18 cellular contexts compared by ENCODE assay signal in the genomic region with DNA sequence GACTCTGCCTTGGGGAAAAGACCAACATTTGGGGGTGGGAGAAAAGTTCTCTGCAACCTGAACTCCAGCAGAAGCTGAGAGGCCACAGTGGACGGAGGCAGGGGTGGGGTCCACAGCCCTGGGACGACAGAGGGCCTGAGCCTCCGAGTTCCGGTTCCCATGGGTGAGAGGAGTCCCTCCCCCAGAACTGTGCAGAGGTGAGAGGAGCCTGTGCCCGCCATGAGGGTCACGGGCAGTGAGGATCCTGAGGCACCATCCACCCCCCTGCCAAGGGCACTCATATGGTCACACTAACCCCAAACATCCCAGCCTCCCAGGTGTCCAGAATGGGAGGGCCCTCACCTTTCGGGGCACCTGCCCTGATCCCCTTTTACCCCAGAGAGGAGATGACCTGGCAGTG. TPM values are rescaled to one million over a fixed set of nuclear protein-coding genes. Genes with fewer than 3 reads are reported as not detected.
DNase-seq lines count a peak whose midpoint lies in the region; ATAC-seq and TF ChIP-seq lines count a peak whose summit lies in the region.
"Had no signal": no experiment of that assay in that cellular context is flagged by ENCODE, and none has a peak within 500 bp of the region (broad histone marks: within the 10 kb centered on the region; RNA-seq: fewer than 3 reads in every experiment).

No MANE protein-coding gene starts in this region.

- H3K4me1 ChIP-seq in mesenchymal stem cell (ENCODE audit: control insufficient read depth, insufficient read depth, low read depth, low read length) (peaks cover 52% of the 10 kb centered on the region), suprapubic skin (peaks cover 57% of the 10 kb centered on the region), esophagus squamous epithelium (peaks cover 24 to 66% (median 45%) of the 10 kb centered on the region in 3 donors)

- no peak overlapping the region for H2BK5ac ChIP-seq in mesenchymal stem cell (ENCODE audit: low read depth, low read length, poor library complexity, severe bottlenecking)

- H2AFZ ChIP-seq in mesenchymal stem cell (ENCODE audit: low read depth, low read length), result no peak overlapping the region

- no peak overlapping the region for H3K27ac ChIP-seq in mesenchymal stem cell (ENCODE audit: low read length, poor library complexity, severe bottlenecking)
- H3K27ac ChIP-seq in suprapubic skin, result peak overlapping the region; percentile 27
- H3K27ac ChIP-seq in esophagus squamous epithelium, result peak overlapping the region in 1 of 4 donors; percentile 5

- peaks cover 59% of the 10 kb centered on the region for H3K4me1 Mint-ChIP-seq in brain
- no peaks in the 10 kb centered on the region for H3K4me1 Mint-ChIP-seq in activated T-cell treated with anti-CD3 and anti-CD28 coated beads, Interleukin-2, amount 50 U/mL, for 72 hours (ENCODE audit: low read depth)
- H3K4me1 Mint-ChIP-seq in immature natural killer cell, result peaks cover 2 to 11% of the 10 kb centered on the region in 2 donors

- H3K27ac Mint-ChIP-seq in brain (peak overlapping the region; percentile 79 to 94 (median 88)), immature natural killer cell (no peak overlapping the region)
- no peak overlapping the region for H3K27ac Mint-ChIP-seq in activated T-cell treated with anti-CD3 and anti-CD28 coated beads, Interleukin-2, amount 50 U/mL, for 72 hours
- H3K27ac Mint-ChIP-seq: activated CD4-positive, alpha-beta T cell treated with anti-CD3 and anti-CD28 coated beads for 36 hours; activated naive CD4-positive, alpha-beta T cell treated with anti-CD3 and anti-CD28 coated beads for 36 hours; progenitor cell of endocrine pancreas; stimulated activated memory B cell treated with anti-CD40 and anti-IgM and Interleukin-4, amounts not matched to agents 10 μg/mL and 1 μg/mL and 100 μg/mL, for 72 hours; T-helper 1 cell treated with Interleukin-12 subunit alpha and Interleukin-12 subunit beta and Interleukin-4 antibody, amounts not matched to agents 30 μg/mL and 1 μg/mL, for 36 hours had no signal

- H3K9me3 Mint-ChIP-seq in brain, result no peaks in the 10 kb centered on the region
- H3K9me3 Mint-ChIP-seq in activated T-cell treated with anti-CD3 and anti-CD28 coated beads, Interleukin-2, amount 50 U/mL, for 72 hours, result no peaks in the 10 kb centered on the region
- H3K9me3 Mint-ChIP-seq in immature natural killer cell, result no peaks in the 10 kb centered on the region
- H3K9me3 Mint-ChIP-seq: activated naive CD4-positive, alpha-beta T cell treated with anti-CD3 and anti-CD28 coated beads for 36 hours; naive thymus-derived CD4-positive, alpha-beta T cell; stimulated activated memory B cell treated with anti-CD40 and anti-IgM and Interleukin-4, amounts not matched to agents 10 μg/mL and 1 μg/mL and 100 μg/mL, for 72 hours; T-helper 1 cell treated with Interleukin-12 subunit alpha and Interleukin-12 subunit beta and Interleukin-4 antibody, amounts not matched to agents 30 μg/mL and 1 μg/mL, for 36 hours had no signal

- H3K4me3 ChIP-seq in HFF-Myc (replicated peaks; ENCODE audit: low read depth, low read length) (peak overlapping the region; percentile 49), mesenchymal stem cell (ENCODE audit: insufficient read depth in 1 of 2, low read depth in 1 of 2, low read length in 2 of 2) (peak overlapping the region in 1 of 2 experiments; percentile 78), suprapubic skin (no peak overlapping the region), esophagus squamous epithelium (no peak overlapping the region)

- peak overlapping the region in 1 of 2 experiments; percentile 66 for H3K14ac ChIP-seq in mesenchymal stem cell (ENCODE audit: low read length in 2 of 2)

- H3K79me1 ChIP-seq in mesenchymal stem cell (replicated peaks; ENCODE audit: low read length, poor library complexity, severe bottlenecking), result peaks cover 26% of the 10 kb centered on the region

- H3K36me3 ChIP-seq in mesenchymal stem cell (ENCODE audit: control insufficient read depth in 1 of 2, insufficient read depth in 2 of 2, low read depth in 1 of 2, low read length in 2 of 2) (peaks cover 12 to 21% of the 10 kb centered on the region in 2 experiments), suprapubic skin (peaks cover 19% of the 10 kb centered on the region), esophagus squamous epithelium (peaks cover 0 to 38% (median 6%) of the 10 kb centered on the region in 3 donors)

- H2AK5ac ChIP-seq in mesenchymal stem cell (ENCODE audit: low read length, severe bottlenecking), result peak overlapping the region; percentile 9

- peak overlapping the region; percentile 90 for H3K9ac ChIP-seq in mesenchymal stem cell (ENCODE audit: low read length)

- ATAC-seq in activated T-cell treated with anti-CD3 and anti-CD28 coated beads, Interleukin-2, amount 50 U/mL, for 72 hours (replicated peaks in 1 of 2), result no peak
- ATAC-seq: left colon; stimulated activated memory B cell treated with anti-CD40 and anti-IgM and Interleukin-4, amounts not matched to agents 10 μg/mL and 1 μg/mL and 100 μg/mL, for 72 hours had no signal

- H3K4me2 ChIP-seq in mesenchymal stem cell (ENCODE audit: low read length, poor library complexity, severe bottlenecking), result no peak overlapping the region

- H2BK120ac ChIP-seq in mesenchymal stem cell (ENCODE audit: low read depth, low read length), result no peak overlapping the region

- H3K4me3 Mint-ChIP-seq in brain, result peak overlapping the region in 3 of 5 experiments; percentile 39 to 53 (median 42)
- H3K4me3 Mint-ChIP-seq in activated T-cell treated with anti-CD3 and anti-CD28 coated beads, Interleukin-2, amount 50 U/mL, for 72 hours, result no peak overlapping the region
- H3K4me3 Mint-ChIP-seq in immature natural killer cell, result no peak overlapping the region
- H3K4me3 Mint-ChIP-seq: activated CD4-positive, alpha-beta T cell treated with anti-CD3 and anti-CD28 coated beads for 36 hours; activated naive CD4-positive, alpha-beta T cell treated with anti-CD3 and anti-CD28 coated beads for 36 hours; naive thymus-derived CD4-positive, alpha-beta T cell; stimulated activated memory B cell treated with anti-CD40 and anti-IgM and Interleukin-4, amounts not matched to agents 10 μg/mL and 1 μg/mL and 100 μg/mL, for 72 hours; T-helper 1 cell treated with Interleukin-12 subunit alpha and Interleukin-12 subunit beta and Interleukin-4 antibody, amounts not matched to agents 30 μg/mL and 1 μg/mL, for 36 hours had no signal

- TF ChIP-seq POLR2A in suprapubic skin (IDR thresholded peaks at IDR 0.05) (no peak), esophagus squamous epithelium (IDR thresholded peaks at IDR 0.05) (no peak)

- H4K91ac ChIP-seq in mesenchymal stem cell (ENCODE audit: low read length), result peak overlapping the region; percentile 43

- intact Hi-C loops in esophagus squamous epithelium (cut with DNase I), result no loop called here

- peaks cover 38% of the 10 kb centered on the region for H3K36me3 Mint-ChIP-seq in brain
- no peaks in the 10 kb centered on the region for H3K36me3 Mint-ChIP-seq in activated T-cell treated with anti-CD3 and anti-CD28 coated beads, Interleukin-2, amount 50 U/mL, for 72 hours (ENCODE audit: insufficient read depth in 2 of 2)
- peaks cover 0 to 15% (median 4%) of the 10 kb centered on the region in 3 donors for H3K36me3 Mint-ChIP-seq in immature natural killer cell

- H3K18ac ChIP-seq in mesenchymal stem cell (ENCODE audit: low read depth in 1 of 2, low read length in 2 of 2), result peak overlapping the region in 1 of 2 experiments; percentile 49

- H2BK15ac ChIP-seq in mesenchymal stem cell (ENCODE audit: low read depth, poor library complexity, severe bottlenecking), result peak overlapping the region; percentile 60

- no peak overlapping the region for H4K8ac ChIP-seq in mesenchymal stem cell (ENCODE audit: low read length)

- TF ChIP-seq CTCF in HFF-Myc (IDR thresholded peaks at IDR 0.05; ENCODE audit: low read depth, low read length, missing control alignments) (no peak), brain (conservative IDR thresholded peaks at IDR 0.05) (no peak), suprapubic skin (IDR thresholded peaks at IDR 0.05) (no peak), esophagus squamous epithelium (IDR thresholded peaks at IDR 0.05) (no peak)

- H3K4ac ChIP-seq in mesenchymal stem cell (ENCODE audit: low read depth in 1 of 2, low read length in 2 of 2), result peak overlapping the region; percentile 33 to 52

- H3K9me3 ChIP-seq in mesenchymal stem cell (ENCODE audit: control insufficient read depth, low read length) (no peaks in the 10 kb centered on the region), suprapubic skin (no peaks in the 10 kb centered on the region), esophagus squamous epithelium (no peaks in the 10 kb centered on the region)

- peak overlapping the region; percentile 14 to 66 for H2BK12ac ChIP-seq in mesenchymal stem cell (ENCODE audit: low read length in 2 of 2)

- H3K27me3 ChIP-seq in mesenchymal stem cell (ENCODE audit: control insufficient read depth in 1 of 2, insufficient read depth in 1 of 2, low read length in 2 of 2), result no peaks in the 10 kb centered on the region
- no peaks in the 10 kb centered on the region for H3K27me3 ChIP-seq in suprapubic skin
- H3K27me3 ChIP-seq in esophagus squamous epithelium, result no peaks in the 10 kb centered on the region

- H3K23ac ChIP-seq in mesenchymal stem cell (ENCODE audit: low read length in 2 of 2), result no peak overlapping the region

- WGBS in mesenchymal stem cell, result 96% methylated on average over 7 of the region's 7 CpGs
- 74% methylated on average over 6 of the region's 7 CpGs for WGBS in suprapubic skin
- WGBS in esophagus squamous epithelium, 2 donors, result no CpG with 5 or more reads among the region's 7 CpGs

- TF ChIP-seq EP300 in suprapubic skin (IDR thresholded peaks at IDR 0.05), result no peak

- DNase-seq in HFF-Myc (ENCODE audit: extremely low read depth, low read depth) (no peak), mesenchymal stem cell (no peak), suprapubic skin (ENCODE audit: low spot score in 2 of 2) (no peak), esophagus squamous epithelium (lab: John Stamatoyannopoulos, UW) (no peak), immature natural killer cell (no peak)
- no peak for DNase-seq in activated T-cell treated with anti-CD3 and anti-CD28 coated beads, Interleukin-2, amount 50 U/mL, for 72 hours
- DNase-seq: activated CD4-positive, alpha-beta T cell treated with anti-CD3 and anti-CD28 coated beads for 36 hours; activated naive CD4-positive, alpha-beta T cell treated with anti-CD3 and anti-CD28 coated beads for 36 hours; activated T-cell treated with anti-CD3 and anti-CD28 coated beads, Interleukin-2, amount 50 U/mL, for 48 hours; DMS79; naive thymus-derived CD4-positive, alpha-beta T cell; NCI-H1105; NCI-H2107 had no signal

- H3K27me3 Mint-ChIP-seq in brain (no peaks in the 10 kb centered on the region), immature natural killer cell (ENCODE audit: low read depth in 3 of 3) (peaks cover 1 to 2% (median 2%) of the 10 kb centered on the region in 3 donors)
- no peaks in the 10 kb centered on the region for H3K27me3 Mint-ChIP-seq in activated T-cell treated with anti-CD3 and anti-CD28 coated beads, Interleukin-2, amount 50 U/mL, for 72 hours (ENCODE audit: low read depth)
- H3K27me3 Mint-ChIP-seq: activated CD4-positive, alpha-beta T cell treated with anti-CD3 and anti-CD28 coated beads for 36 hours; naive thymus-derived CD4-positive, alpha-beta T cell; stimulated activated memory B cell treated with anti-CD40 and anti-IgM and Interleukin-4, amounts not matched to agents 10 μg/mL and 1 μg/mL and 100 μg/mL, for 72 hours had no signal

RNA-seq across cellular contexts. Expression of a gene that starts 30.5 kb away (rescaled TPM):
- 135 TPM for polyA plus RNA-seq in brain (ENCODE audit: insufficient read depth, low read depth, low replicate concordance)
- 99.4 TPM for polyA plus RNA-seq in mesenchymal stem cell (2013, experiment 1 of 2)
- 104 TPM for polyA plus RNA-seq in mesenchymal stem cell (2013, experiment 2 of 2)
- 100 to 1,000 TPM in 1 of 4 donors, 10 to 100 TPM in 3; 36.0 to 119 (median 74.4) TPM for total RNA-seq in suprapubic skin
- 10 to 100 TPM; 25.3 to 26.4 TPM for total RNA-seq in activated T-cell treated with anti-CD3 and anti-CD28 coated beads, Interleukin-2, amount 50 U/mL, for 72 hours
- 10 to 100 TPM; 33.1 to 40.2 (median 38.1) TPM for total RNA-seq in esophagus squamous epithelium
- polyA plus RNA-seq in immature natural killer cell, result 1 to 10 TPM; 2.2 to 6.2 (median 4.5) TPM

RNA-seq across cellular contexts. Expression of a gene that starts 46.4 kb away (rescaled TPM):
- polyA plus RNA-seq in brain (ENCODE audit: insufficient read depth, low read depth, low replicate concordance), result 20.4 TPM
- polyA plus RNA-seq in mesenchymal stem cell (2013, experiment 1 of 2), result 31.3 TPM
- 31.6 TPM for polyA plus RNA-seq in mesenchymal stem cell (2013, experiment 2 of 2)
- total RNA-seq in suprapubic skin, result 10 to 100 TPM; 44.2 to 74.0 (median 64.0) TPM
- 100 to 1,000 TPM; 162 to 184 TPM for total RNA-seq in activated T-cell treated with anti-CD3 and anti-CD28 coated beads, Interleukin-2, amount 50 U/mL, for 72 hours
- total RNA-seq in esophagus squamous epithelium, result 10 to 100 TPM; 53.7 to 96.4 (median 59.9) TPM
- polyA plus RNA-seq in immature natural killer cell, result 10 to 100 TPM; 16.6 to 56.0 (median 26.1) TPM

Comparison
In these comparisons a context has a peak if more than half of its experiments do, and no peak if none do; other contexts are left out.
1. H3K27ac Mint-ChIP-seq: peak in brain (5 of 5); none in activated T-cell treated with anti-CD3 and anti-CD28 coated beads, Interleukin-2, amount 50 U/mL, for 72 hours (single experiment) and immature natural killer cell (0 of 6).
2. H3K4me3 Mint-ChIP-seq: peak in brain (3 of 5); none in activated T-cell treated with anti-CD3 and anti-CD28 coated beads, Interleukin-2, amount 50 U/mL, for 72 hours (0 of 2) and immature natural killer cell (0 of 5).